1 cellular context compared by ENCODE assay signal in the genomic region with DNA sequence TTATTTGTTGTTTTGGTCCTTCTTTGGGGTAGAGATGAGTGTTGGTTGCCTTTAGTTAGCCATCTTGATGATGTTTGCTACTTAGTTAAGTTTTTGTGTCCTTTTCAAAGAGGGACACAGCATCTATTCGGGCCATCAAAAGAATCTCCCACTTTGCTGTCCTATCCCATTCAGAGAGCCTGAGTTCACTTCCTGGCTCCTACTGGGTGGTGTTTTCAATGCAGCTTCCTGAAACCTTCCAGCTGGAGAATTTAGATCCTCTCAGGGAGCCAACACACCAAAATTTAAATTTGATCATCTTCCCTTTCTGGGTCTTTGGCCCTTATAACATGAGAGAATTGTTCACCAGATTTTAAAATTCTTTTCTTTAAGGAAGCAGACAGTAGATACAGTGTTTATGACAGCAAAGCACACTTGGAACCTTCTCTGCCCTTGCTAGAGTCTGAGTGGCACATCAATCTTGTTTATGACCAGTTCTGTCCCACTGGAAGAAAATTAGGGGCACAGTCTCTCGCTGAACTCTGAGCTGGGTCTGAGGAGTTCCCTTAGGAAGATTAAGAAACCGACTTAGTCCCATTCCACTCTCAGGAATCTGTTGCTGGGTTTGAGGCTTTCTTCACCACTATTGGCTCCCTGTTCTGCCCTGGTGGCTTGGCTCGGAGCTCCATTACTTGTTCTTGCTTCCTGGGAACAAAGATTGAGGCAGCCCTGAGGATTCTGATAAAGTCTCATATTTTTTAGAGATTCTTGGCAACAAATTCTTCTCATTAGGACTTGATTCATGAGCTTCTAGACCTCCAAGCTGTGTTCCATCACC.
TF ChIP-seq lines count a peak whose summit lies in the region.

No MANE protein-coding gene starts in this region.

TF ChIP-seq in H1, 55 proteins besides CTCF, POLR2A, EP300 and RAD21:
- no peak for TF ChIP-seq NANOG (IDR thresholded peaks at IDR 0.05; ENCODE audit: insufficient read depth, low read depth, low read length, poor library complexity, severe bottlenecking)
